ENCODE assay signal across 15 cellular contexts in the genomic region with DNA sequence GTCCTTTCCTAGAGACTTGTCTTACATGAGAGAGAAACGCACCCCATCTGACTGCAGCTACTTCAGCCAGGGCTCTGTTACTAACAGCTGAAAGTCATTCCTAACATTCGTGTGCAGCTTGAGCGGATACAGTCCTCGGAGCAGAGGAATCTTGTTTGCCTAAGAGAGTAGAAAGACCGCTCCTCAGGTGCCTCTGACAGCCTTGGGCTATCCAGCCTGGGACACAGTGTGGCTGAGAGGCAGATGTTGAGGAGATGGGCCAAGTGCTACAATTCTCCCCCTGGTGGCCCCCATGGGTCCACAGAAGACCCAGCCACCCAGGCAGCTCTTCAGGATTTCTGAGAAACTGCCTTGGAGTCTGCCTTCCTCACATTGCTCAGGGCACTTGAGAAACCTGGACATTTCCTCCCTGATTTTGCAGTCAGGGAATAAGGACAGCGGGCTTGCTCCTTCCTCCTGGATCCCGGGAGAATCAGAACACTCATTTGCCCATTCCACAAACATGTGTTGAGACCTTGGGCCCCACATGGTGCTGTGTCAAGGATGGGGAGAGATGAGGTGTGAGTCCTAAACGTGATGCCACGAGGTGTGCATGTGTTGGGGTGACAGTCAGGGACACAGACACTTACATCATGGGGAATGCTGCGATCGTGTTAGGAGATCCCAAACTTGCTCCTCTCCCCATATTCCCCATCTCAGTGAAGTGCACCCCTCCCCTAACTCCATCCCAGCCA. TPM values are rescaled to one million over a fixed set of nuclear protein-coding genes. Genes with fewer than 3 reads are reported as not detected.
DNase-seq lines count a peak whose midpoint lies in the region; ATAC-seq and TF ChIP-seq lines count a peak whose summit lies in the region.
"Had no signal": no experiment of that assay in that cellular context is flagged by ENCODE, and none has a peak within 500 bp of the region (broad histone marks: within the 10 kb centered on the region; RNA-seq: fewer than 3 reads in every experiment).

No MANE protein-coding gene starts in this region.

- POLR2A ChIA-PET in WTC11 (lab: Charles Lee) = no interaction called here

- H3K4me3 Mint-ChIP-seq in WTC11 = no peak overlapping the region
- H3K4me3 Mint-ChIP-seq: naive thymus-derived CD8-positive, alpha-beta T cell; T-cell had no signal

- peaks cover 53% of the 10 kb centered on the region for H3K4me1 Mint-ChIP-seq in WTC11

- TF ChIP-seq CTCF in GM12864 (IDR thresholded peaks at IDR 0.05; ENCODE audit: low read depth, low read length, missing control alignments) = peak; percentile 11
- no peak for TF ChIP-seq CTCF in WTC11 (IDR thresholded peaks at IDR 0.05)

- H3K27ac Mint-ChIP-seq in WTC11 = peak overlapping the region; percentile 27; the same call in 1 of the 2 replicates
- H3K27ac Mint-ChIP-seq: T-cell had no signal

- H3K4me3 ChIP-seq in GM12864 (ENCODE audit: low read depth, low read length) = no peak overlapping the region
- H3K4me3 ChIP-seq: BLaER1 treated with 17β-estradiol and CSF1 and Interleukin-3, amounts not matched to agents 10 nM and 100 nM; gastroesophageal sphincter; lower lobe of right lung had no signal

- H3K27ac ChIP-seq in substantia nigra (ENCODE audit: low read depth, low read length, poor library complexity, severe bottlenecking) = peak overlapping the region; percentile 94
- H3K27ac ChIP-seq: BLaER1 treated with 17β-estradiol and CSF1 and Interleukin-3, amounts not matched to agents 10 nM and 100 nM; gastroesophageal sphincter; lower lobe of right lung; VCaP had no signal

- H3K27me3 Mint-ChIP-seq in WTC11 (ENCODE audit: low read depth) = no peaks in the 10 kb centered on the region; the same call in 1 of the 2 replicates
- H3K27me3 Mint-ChIP-seq: naive thymus-derived CD8-positive, alpha-beta T cell; T-cell had no signal

- CTCF ChIA-PET in WTC11 (lab: Charles Lee) = interaction anchor here (1.0 to 2.2 kb wide), 7 partner anchors 13 to 42 kb away, joined by 3 to 17 read pairs (median 6); partner anchors contain the start of gene TRIM62

- H3K9me3 Mint-ChIP-seq in WTC11 = peaks cover 3% of the 10 kb centered on the region; the same call in 1 of the 2 replicates
- H3K9me3 Mint-ChIP-seq: naive thymus-derived CD8-positive, alpha-beta T cell; T-cell had no signal

- H3K36me3 Mint-ChIP-seq in WTC11 = peaks cover 16% of the 10 kb centered on the region

- DNase-seq in GM12864 (ENCODE audit: low read depth) (no peak), WTC11 (ENCODE audit: low spot score) (no peak), islet precursor cell (peak; percentile 73), substantia nigra (lab: John Stamatoyannopoulos, UW) (peak in 1 of 49 donors; percentile 37), DMS 273 treated with DMSO at 0.1 percent for 48 hours (lab: John Stamatoyannopoulos, UW) (no peak), amniotic stem cell (lab: John Stamatoyannopoulos, UW) (no peak)
- DNase-seq: lower lobe of right lung; naive thymus-derived CD8-positive, alpha-beta T cell; NCI-H1105; NK-92 treated with Interleukin-12 subunit alpha and Interleukin-12 subunit beta, amount 100 ng/mL, for 24 hours; T-cell had no signal

- ATAC-seq in WTC11 (peak; percentile 10; the same call in 1 of the 2 replicates), HG03039 (IDR thresholded peaks at IDR 0.05; ENCODE audit: unreplicated experiment) (no peak)
- ATAC-seq: gastroesophageal sphincter; lower lobe of right lung; naive thymus-derived CD8-positive, alpha-beta T cell; T-cell had no signal

TF ChIP-seq in WTC11, 78 proteins besides CTCF, POLR2A, EP300 and RAD21:
- no peak for TF ChIP-seq SOX15 (CRISPR knock-in tag; IDR thresholded peaks at IDR 0.05)
- no peak for TF ChIP-seq ZBTB43 (CRISPR knock-in tag; IDR thresholded peaks at IDR 0.05)
- TF ChIP-seq, protein P1, sequence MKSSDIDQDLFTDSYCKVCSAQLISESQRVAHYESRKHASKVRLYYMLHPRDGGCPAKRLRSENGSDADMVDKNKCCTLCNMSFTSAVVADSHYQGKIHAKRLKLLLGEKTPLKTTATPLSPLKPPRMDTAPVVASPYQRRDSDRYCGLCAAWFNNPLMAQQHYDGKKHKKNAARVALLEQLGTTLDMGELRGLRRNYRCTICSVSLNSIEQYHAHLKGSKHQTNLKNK (CRISPR knock-in tag; IDR thresholded peaks at IDR 0.05) = no peak
- no peak for TF ChIP-seq MLX (CRISPR knock-in tag; IDR thresholded peaks at IDR 0.05)

RNA-seq across cellular contexts. Expression of gene TRIM62, which starts 13.1 kb away (rescaled TPM):
- 10.7 to 13.6 TPM (median 11.0 TPM) in 3 replicates for total RNA-seq in WTC11 (2021)
